In genomic region chr17:17416007-17416399, GRCh38 we compare ENCODE assay signal across 8 cellular contexts.
DNase-seq lines count a peak whose midpoint lies in the region; ATAC-seq, FAIRE-seq and TF ChIP-seq lines count a peak whose summit lies in the region.

No MANE protein-coding gene starts in this region.

- H3K4me3 ChIP-seq in GM12864 (ENCODE audit: low read depth, low read length): no peak overlapping the region

- peak; percentile 60 for DNase-seq in ACHN
- peak; percentile 49 for DNase-seq in GM12864 (ENCODE audit: low read depth)
- DNase-seq in NCI-H226: peak; percentile 64
- DNase-seq in activated CD8-positive, alpha-beta T cell treated with anti-CD3 and anti-CD28 coated beads, Interleukin-2, amount 10 ng/mL, durations not matched to agents 7 days and 5 days: peak; percentile 58
- peak; percentile 74 for DNase-seq in hepatic stellate cell (ENCODE audit: low spot score)
- no peak for DNase-seq in D721Med (ENCODE audit: insufficient read length, low spot score)

- POLR2A ChIA-PET in activated CD8-positive, alpha-beta T cell treated with anti-CD3 and anti-CD28 coated beads, Interleukin-2, amount 10 ng/mL, durations not matched to agents 7 days and 5 days (lab: Charles Lee): no interaction called here

- no peaks in the 10 kb centered on the region for H3K9me3 Mint-ChIP-seq in activated CD8-positive, alpha-beta T cell treated with anti-CD3 and anti-CD28 coated beads, Interleukin-2, amount 10 ng/mL, durations not matched to agents 7 days and 5 days (ENCODE audit: insufficient read depth)
- peaks cover 3% of the 10 kb centered on the region for H3K9me3 Mint-ChIP-seq in stimulated activated naive CD8-positive, alpha-beta T cell treated with anti-CD3 and anti-CD28 coated beads, Interleukin-15, Interleukin-2, amounts not matched to agents 100 ng/mL and 50 ng/mL, for 24 hours

- peak overlapping the region; percentile 72 for H3K27ac Mint-ChIP-seq in activated CD8-positive, alpha-beta T cell treated with anti-CD3 and anti-CD28 coated beads, Interleukin-2, amount 10 ng/mL, durations not matched to agents 7 days and 5 days
- H3K27ac Mint-ChIP-seq in stimulated activated naive CD8-positive, alpha-beta T cell treated with anti-CD3 and anti-CD28 coated beads, Interleukin-15, Interleukin-2, amounts not matched to agents 100 ng/mL and 50 ng/mL, for 24 hours: peak overlapping the region; percentile 45

- peaks cover 38% of the 10 kb centered on the region for H3K4me1 Mint-ChIP-seq in activated CD8-positive, alpha-beta T cell treated with anti-CD3 and anti-CD28 coated beads, Interleukin-2, amount 10 ng/mL, durations not matched to agents 7 days and 5 days (ENCODE audit: low read depth)
- H3K4me1 Mint-ChIP-seq in stimulated activated naive CD8-positive, alpha-beta T cell treated with anti-CD3 and anti-CD28 coated beads, Interleukin-15, Interleukin-2, amounts not matched to agents 100 ng/mL and 50 ng/mL, for 24 hours (ENCODE audit: low read depth): peaks cover 36% of the 10 kb centered on the region

- peaks cover 12% of the 10 kb centered on the region for H3K27me3 Mint-ChIP-seq in activated CD8-positive, alpha-beta T cell treated with anti-CD3 and anti-CD28 coated beads, Interleukin-2, amount 10 ng/mL, durations not matched to agents 7 days and 5 days (ENCODE audit: low read depth)
- H3K27me3 Mint-ChIP-seq in stimulated activated naive CD8-positive, alpha-beta T cell treated with anti-CD3 and anti-CD28 coated beads, Interleukin-15, Interleukin-2, amounts not matched to agents 100 ng/mL and 50 ng/mL, for 24 hours: no peaks in the 10 kb centered on the region

- no peak overlapping the region for H3K4me3 Mint-ChIP-seq in activated CD8-positive, alpha-beta T cell treated with anti-CD3 and anti-CD28 coated beads, Interleukin-2, amount 10 ng/mL, durations not matched to agents 7 days and 5 days
- no peak overlapping the region for H3K4me3 Mint-ChIP-seq in stimulated activated naive CD8-positive, alpha-beta T cell treated with anti-CD3 and anti-CD28 coated beads, Interleukin-15, Interleukin-2, amounts not matched to agents 100 ng/mL and 50 ng/mL, for 24 hours

- peaks cover 5% of the 10 kb centered on the region for H3K36me3 Mint-ChIP-seq in activated CD8-positive, alpha-beta T cell treated with anti-CD3 and anti-CD28 coated beads, Interleukin-2, amount 10 ng/mL, durations not matched to agents 7 days and 5 days (ENCODE audit: low read depth)
- no peaks in the 10 kb centered on the region for H3K36me3 Mint-ChIP-seq in stimulated activated naive CD8-positive, alpha-beta T cell treated with anti-CD3 and anti-CD28 coated beads, Interleukin-15, Interleukin-2, amounts not matched to agents 100 ng/mL and 50 ng/mL, for 24 hours (ENCODE audit: low read depth)

- TF ChIP-seq CTCF in GM12864 (IDR thresholded peaks at IDR 0.05; ENCODE audit: low read depth, low read length, missing control alignments) (no peak), D721Med (IDR thresholded peaks at IDR 0.05; ENCODE audit: insufficient read depth, missing control alignments) (no peak)

- peak; percentile 47 for ATAC-seq in activated CD8-positive, alpha-beta T cell treated with anti-CD3 and anti-CD28 coated beads, Interleukin-2, amount 10 ng/mL, durations not matched to agents 7 days and 5 days
- no peak for ATAC-seq in GM21528 (IDR thresholded peaks at IDR 0.05; ENCODE audit: low FRiP score, unreplicated experiment)

- in situ Hi-C loops in ACHN (cut with HindIII; ENCODE audit: low pct_ligation_motif_present, low pct_unique_long_range_greater_than_20kb, low sequenced_read_pairs): no loop called here

- no peak for FAIRE-seq in D721Med (lab: Jason Lieb, UNC)

- CTCF ChIA-PET in activated CD8-positive, alpha-beta T cell treated with anti-CD3 and anti-CD28 coated beads, Interleukin-2, amount 10 ng/mL, durations not matched to agents 7 days and 5 days (lab: Charles Lee): interaction anchor here (2.1 kb wide), 1 partner anchor 24 kb away, joined by 5 read pairs; no protein-coding TSS in a partner anchor
